ENCODE assay signal across 20 cellular contexts in genomic region chr16:49473131-49473530, GRCh38.
DNase-seq lines count a peak whose midpoint lies in the region; ATAC-seq and TF ChIP-seq lines count a peak whose summit lies in the region.
"Had no signal": no experiment of that assay in that cellular context is flagged by ENCODE, and none has a peak within 500 bp of the region (broad histone marks: within the 10 kb centered on the region; RNA-seq: fewer than 3 reads in every experiment).

No MANE protein-coding gene starts in this region.

- no peak overlapping the region for H3K4me3 ChIP-seq in upper lobe of right lung

- no peak overlapping the region for H3K27ac Mint-ChIP-seq in osteocyte (ENCODE audit: unreplicated experiment)
- H3K27ac Mint-ChIP-seq: CD14-positive monocyte had no signal

- no peaks in the 10 kb centered on the region for H3K36me3 ChIP-seq in upper lobe of right lung

- no peak for ATAC-seq in activated CD4-positive, CD25-positive, alpha-beta regulatory T cell treated with anti-CD3 and anti-CD28 coated beads, Interleukin-2, amount 50 U/mL, for 24 hours
- ATAC-seq in Right ventricle myocardium inferior (no peak), upper lobe of right lung (no peak), HG03442 (IDR thresholded peaks at IDR 0.05; ENCODE audit: unreplicated experiment) (no peak)

- H3K4me3 Mint-ChIP-seq in osteocyte (ENCODE audit: unreplicated experiment): no peak overlapping the region
- H3K4me3 Mint-ChIP-seq: CD14-positive monocyte had no signal

- no peaks in the 10 kb centered on the region for H3K27me3 ChIP-seq in upper lobe of right lung

- H3K9me3 ChIP-seq in upper lobe of right lung: no peaks in the 10 kb centered on the region

- no peaks in the 10 kb centered on the region for H3K9me3 Mint-ChIP-seq in osteocyte (ENCODE audit: unreplicated experiment)

- TF ChIP-seq CTCF in osteocyte (IDR thresholded peaks at IDR 0.05) (no peak), upper lobe of right lung (IDR thresholded peaks at IDR 0.05) (no peak)

- peak; percentile 23 for DNase-seq in activated CD4-positive, CD25-positive, alpha-beta regulatory T cell treated with anti-CD3 and anti-CD28 coated beads, Interleukin-2, amount 50 U/mL, for 72 hours
- DNase-seq in cardiac septum (ENCODE audit: low spot score): peak; percentile 59
- DNase-seq in Right ventricle myocardium inferior (ENCODE audit: missing footprints): no peak
- DNase-seq in osteocyte (ENCODE audit: extremely low spot score, unreplicated experiment): peak; percentile 57
- peak; percentile 19 for DNase-seq in upper lobe of right lung
- DNase-seq in effector CD8-positive, alpha-beta T cell (lab: John Stamatoyannopoulos, UW): no peak
- DNase-seq: 8988T, DMS79 treated with DMSO at 0.1 percent for 48 hours, GOT3, NCI-H1417, NCI-H187 treated with DMSO at 0.1 percent for 48 hours, NCI-H2227 treated with DMSO at 0.1 percent for 48 hours, NCI-H510A treated with DMSO at 0.1 percent for 48 hours, NCI-H774, RPMI8226 had no signal

- no peaks in the 10 kb centered on the region for H3K4me1 ChIP-seq in upper lobe of right lung

- peaks cover 2% of the 10 kb centered on the region for H3K4me1 Mint-ChIP-seq in osteocyte (ENCODE audit: unreplicated experiment)

- H3K36me3 Mint-ChIP-seq in osteocyte (ENCODE audit: unreplicated experiment): no peaks in the 10 kb centered on the region
- H3K36me3 Mint-ChIP-seq: CD14-positive monocyte had no signal

- H3K27me3 Mint-ChIP-seq in osteocyte (ENCODE audit: unreplicated experiment): peaks cover 19% of the 10 kb centered on the region

- no peak overlapping the region for H3K27ac ChIP-seq in upper lobe of right lung
- H3K27ac ChIP-seq: HL-60, KMS-11 had no signal

- intact Hi-C loops in cardiac septum (cut with DNase I): no loop called here
- intact Hi-C loops in Right ventricle myocardium inferior (cut with DNase I): no loop called here
- intact Hi-C loops in upper lobe of right lung (cut with DNase I): no loop called here

Comparison
In these comparisons a context has a peak if more than half of its experiments do, and no peak if none do; other contexts are left out.
1. DNase-seq: peak in activated CD4-positive, CD25-positive, alpha-beta regulatory T cell treated with anti-CD3 and anti-CD28 coated beads, Interleukin-2, amount 50 U/mL, for 72 hours (single experiment), cardiac septum (single experiment), osteocyte (single experiment) and upper lobe of right lung (single experiment); none in Right ventricle myocardium inferior (single experiment) and effector CD8-positive, alpha-beta T cell (single experiment).